Comparison of ENCODE assay signal across 21 cellular contexts in the genomic region with DNA sequence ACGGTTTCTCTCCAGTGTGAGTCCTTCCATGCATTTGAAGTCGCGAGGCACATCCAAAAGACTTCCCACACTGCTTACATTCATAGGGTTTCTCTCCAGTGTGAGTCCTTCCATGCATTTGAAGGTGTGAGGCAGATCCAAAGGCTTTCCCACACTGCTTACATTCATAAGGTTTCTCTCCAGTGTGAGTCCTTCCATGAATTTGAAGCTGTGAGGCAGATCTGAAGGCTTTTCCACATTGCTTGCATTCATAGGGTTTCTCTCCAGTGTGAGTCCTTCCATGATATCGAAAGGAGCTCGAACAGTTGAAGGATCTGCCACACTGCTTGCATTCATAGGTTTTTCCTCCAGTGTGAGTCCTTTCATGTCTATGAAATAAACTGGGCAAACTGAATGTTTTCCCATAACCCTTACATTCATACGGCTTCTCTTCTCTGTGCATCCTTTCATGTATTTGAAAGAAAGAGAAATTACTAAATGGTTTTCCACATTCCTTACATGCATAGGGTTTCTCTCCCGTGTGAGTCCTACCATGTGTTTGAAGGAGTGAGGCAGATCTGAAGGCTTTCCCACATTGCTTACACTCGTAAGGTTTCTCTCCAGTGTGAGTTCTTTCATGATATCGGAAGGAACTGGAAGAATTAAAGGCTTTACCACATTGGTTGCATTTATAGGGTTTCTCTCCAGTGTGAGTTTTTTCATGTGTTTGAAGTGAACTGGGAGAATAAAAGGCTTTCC. TPM values are rescaled to one million over a fixed set of nuclear protein-coding genes. Genes with fewer than 3 reads are reported as not detected.
"Had no signal": no experiment of that assay in that cellular context is flagged by ENCODE, and none has a peak within 500 bp of the region (broad histone marks: within the 10 kb centered on the region; RNA-seq: fewer than 3 reads in every experiment).

No MANE protein-coding gene starts in this region.

- FAIRE-seq: kidney, urothelium cell line had no signal

- H3K4me1 ChIP-seq: colonic mucosa, esophagus squamous epithelium, foreskin keratinocyte, left lung, prostate gland, spleen, stomach had no signal

- DNase-seq: activated CD4-positive, alpha-beta memory T cell treated with anti-CD3 and anti-CD28 coated beads, Interleukin-2, amount 10 ng/mL, durations not matched to agents 7 days and 5 days; activated CD4-positive, alpha-beta T cell treated with anti-CD3 and anti-CD28 coated beads for 36 hours; activated effector memory CD4-positive, alpha-beta T cell treated with anti-CD3 and anti-CD28 coated beads, Interleukin-2, amount 50 U/mL, for 16 hours; activated T-cell treated with anti-CD3 and anti-CD28 coated beads, Interleukin-2, amount 50 U/mL, for 4 hours; caudate nucleus; colonic mucosa; esophagus squamous epithelium; foreskin keratinocyte; glutamatergic neuron; hypothalamus; kidney; left lung; nucleus accumbens; right cardiac atrium; spleen; stomach; T-helper 2 cell had no signal

- H3K4me3 Mint-ChIP-seq: activated CD4-positive, alpha-beta memory T cell treated with anti-CD3 and anti-CD28 coated beads, Interleukin-2, amount 10 ng/mL, durations not matched to agents 7 days and 5 days; activated CD4-positive, alpha-beta T cell treated with anti-CD3 and anti-CD28 coated beads for 36 hours; activated naive CD4-positive, alpha-beta T cell treated with anti-CD3 and anti-CD28 coated beads, Interleukin-2, amount 50 U/mL, for 24 hours; activated T-cell treated with anti-CD3 and anti-CD28 coated beads, Interleukin-2, amount 50 U/mL, for 4 hours; natural killer cell treated with Interleukin-12 subunit alpha and Interleukin-12 subunit beta and Interleukin-15 and Interleukin-18, amount 100 ng/mL, for 72 hours had no signal

- H3K27ac Mint-ChIP-seq: activated CD4-positive, alpha-beta memory T cell treated with anti-CD3 and anti-CD28 coated beads, Interleukin-2, amount 10 ng/mL, durations not matched to agents 7 days and 5 days; activated CD4-positive, alpha-beta T cell treated with anti-CD3 and anti-CD28 coated beads for 36 hours; activated naive CD4-positive, alpha-beta T cell treated with anti-CD3 and anti-CD28 coated beads, Interleukin-2, amount 50 U/mL, for 24 hours; natural killer cell treated with Interleukin-12 subunit alpha and Interleukin-12 subunit beta and Interleukin-15 and Interleukin-18, amount 100 ng/mL, for 72 hours had no signal

- ATAC-seq: activated CD4-positive, alpha-beta T cell treated with anti-CD3 and anti-CD28 coated beads for 36 hours; activated T-cell treated with anti-CD3 and anti-CD28 coated beads, Interleukin-2, amount 50 U/mL, for 4 hours; foreskin keratinocyte; left lung; natural killer cell treated with Interleukin-12 subunit alpha and Interleukin-12 subunit beta and Interleukin-15 and Interleukin-18, amount 100 ng/mL, for 72 hours; right cardiac atrium had no signal

- H3K27me3 Mint-ChIP-seq: activated CD4-positive, alpha-beta memory T cell treated with anti-CD3 and anti-CD28 coated beads, Interleukin-2, amount 10 ng/mL, durations not matched to agents 7 days and 5 days; activated CD4-positive, alpha-beta T cell treated with anti-CD3 and anti-CD28 coated beads for 36 hours; activated naive CD4-positive, alpha-beta T cell treated with anti-CD3 and anti-CD28 coated beads, Interleukin-2, amount 50 U/mL, for 24 hours; natural killer cell treated with Interleukin-12 subunit alpha and Interleukin-12 subunit beta and Interleukin-15 and Interleukin-18, amount 100 ng/mL, for 72 hours had no signal

- H3K4me1 Mint-ChIP-seq: activated CD4-positive, alpha-beta memory T cell treated with anti-CD3 and anti-CD28 coated beads, Interleukin-2, amount 10 ng/mL, durations not matched to agents 7 days and 5 days; activated CD4-positive, alpha-beta T cell treated with anti-CD3 and anti-CD28 coated beads for 36 hours; activated naive CD4-positive, alpha-beta T cell treated with anti-CD3 and anti-CD28 coated beads, Interleukin-2, amount 50 U/mL, for 24 hours had no signal

- H3K4me3 ChIP-seq: colonic mucosa, left lung, prostate gland, stomach had no signal

- H3K27me3 ChIP-seq: colonic mucosa, esophagus squamous epithelium, foreskin keratinocyte, left lung, spleen, stomach had no signal

- H3K27ac ChIP-seq: colonic mucosa, esophagus squamous epithelium, foreskin keratinocyte, left lung, prostate gland, spleen, stomach had no signal

RNA-seq across cellular contexts. Expression of gene ZNF878, which starts 37.6 kb away (rescaled TPM):
- total RNA-seq: prostate gland had no signal
